ENCODE assay signal across 10 cellular contexts in the genomic region with DNA sequence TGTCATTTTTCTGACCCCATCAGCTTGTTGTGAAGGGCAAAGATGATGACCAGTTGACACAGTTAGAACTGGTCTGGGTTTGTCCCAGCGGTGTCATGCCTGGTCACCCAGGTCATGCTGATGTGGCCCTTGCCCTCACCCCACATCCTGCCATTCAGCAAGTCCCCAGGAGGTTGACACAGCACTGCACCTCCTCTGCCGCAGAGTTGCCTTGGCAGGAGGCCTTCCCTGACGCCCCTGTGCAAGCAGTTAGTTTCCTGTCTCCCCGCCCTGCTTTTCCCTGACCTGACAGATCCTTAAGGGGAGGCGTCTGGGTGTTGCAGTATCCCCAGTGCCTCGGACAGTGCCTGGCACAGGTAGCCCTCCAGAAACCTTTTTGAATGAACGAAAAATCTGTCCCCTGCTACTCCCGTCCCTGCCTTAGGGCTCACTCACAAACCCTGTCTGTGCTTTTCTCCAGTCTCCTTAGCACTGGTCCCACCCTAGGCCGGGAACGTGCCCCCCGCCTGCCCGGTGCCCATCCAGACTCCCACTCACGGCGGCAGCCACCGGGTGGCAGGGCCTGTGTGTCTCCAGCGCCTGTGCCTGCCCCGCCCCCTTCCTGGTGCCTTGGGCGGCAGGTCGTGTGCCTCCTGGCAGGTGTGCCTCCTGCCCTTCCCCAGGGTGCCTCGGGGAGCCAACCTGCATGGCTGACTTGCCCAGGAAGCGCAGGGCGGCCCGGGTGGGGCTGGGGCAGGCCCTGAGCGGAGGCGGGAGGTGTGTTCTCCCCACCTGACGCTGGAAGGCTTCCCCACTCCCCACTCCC. TPM values are rescaled to one million over a fixed set of nuclear protein-coding genes. Genes with fewer than 3 reads are reported as not detected.
DNase-seq lines count a peak whose midpoint lies in the region; TF ChIP-seq lines count a peak whose summit lies in the region.
"Had no signal": no experiment of that assay in that cellular context is flagged by ENCODE, and none has a peak within 500 bp of the region (broad histone marks: within the 10 kb centered on the region; RNA-seq: fewer than 3 reads in every experiment).

No MANE protein-coding gene starts in this region.

- no peak for TF ChIP-seq CTCF in progenitor cell of endocrine pancreas (IDR thresholded peaks at IDR 0.05; ENCODE audit: unreplicated experiment)
- TF ChIP-seq CTCF in sigmoid colon (IDR thresholded peaks at IDR 0.05): no peak

- TF ChIP-seq POLR2A in sigmoid colon (IDR thresholded peaks at IDR 0.05): no peak

- H3K27ac ChIP-seq in duodenal mucosa (ENCODE audit: low read depth, low read length) (no peak overlapping the region), sigmoid colon (peak overlapping the region in 2 of 4 donors; percentile 22 to 34)
- H3K27ac ChIP-seq: 22Rv1, VCaP had no signal

- H3K36me3 ChIP-seq in duodenal mucosa (ENCODE audit: control insufficient read depth in 1 of 2, insufficient read depth in 2 of 2, low read length in 2 of 2): no peaks in the 10 kb centered on the region
- H3K36me3 ChIP-seq in sigmoid colon: no peaks in the 10 kb centered on the region

- H3K4me1 Mint-ChIP-seq in progenitor cell of endocrine pancreas (ENCODE audit: low read depth): peaks cover 24% of the 10 kb centered on the region

- no peak overlapping the region for H3K4me3 Mint-ChIP-seq in progenitor cell of endocrine pancreas (ENCODE audit: low read depth)

- peak overlapping the region; percentile 27 for H3K27ac Mint-ChIP-seq in progenitor cell of endocrine pancreas

- H3K36me3 Mint-ChIP-seq in progenitor cell of endocrine pancreas (ENCODE audit: insufficient read depth): peaks cover 2% of the 10 kb centered on the region

- H3K27me3 Mint-ChIP-seq in progenitor cell of endocrine pancreas: no peaks in the 10 kb centered on the region

- H3K4me1 ChIP-seq in duodenal mucosa (ENCODE audit: control insufficient read depth in 1 of 2, insufficient read depth in 2 of 2, low read length in 2 of 2) (peaks cover 24 to 31% of the 10 kb centered on the region in 2 donors), sigmoid colon (peaks cover 0 to 8% (median 5%) of the 10 kb centered on the region in 4 donors)

- H3K27me3 ChIP-seq in duodenal mucosa (ENCODE audit: control insufficient read depth in 1 of 2, insufficient read depth in 2 of 2, low read length in 2 of 2): no peaks in the 10 kb centered on the region
- no peaks in the 10 kb centered on the region for H3K27me3 ChIP-seq in sigmoid colon

- peak overlapping the region; percentile 54 to 63 for H3K9ac ChIP-seq in duodenal mucosa (ENCODE audit: low read depth in 1 of 2, low read length in 2 of 2)

- no peak for TF ChIP-seq EP300 in sigmoid colon (IDR thresholded peaks at IDR 0.05)

- 13 to 32% methylated on average over 26 of the region's 26 CpGs for WGBS in sigmoid colon, 2 donors

- H3K4me3 ChIP-seq in duodenal mucosa (ENCODE audit: low read depth in 1 of 2, low read length in 2 of 2) (peak overlapping the region; percentile 40 to 50), sigmoid colon (no peak overlapping the region)

- peak; percentile 19 for DNase-seq in NCI-H1105 (lab: John Stamatoyannopoulos, UW)
- DNase-seq in NCI-H1105 treated with DMSO at 0.1 percent for 48 hours (lab: John Stamatoyannopoulos, UW): no peak
- DNase-seq in NCI-H510A treated with DMSO at 0.1 percent for 48 hours (lab: John Stamatoyannopoulos, UW): peak; percentile 76
- no peak for DNase-seq in progenitor cell of endocrine pancreas (ENCODE audit: low spot score, unreplicated experiment)
- no peak for DNase-seq in sigmoid colon
- no peak for DNase-seq in epidermal melanocyte (ENCODE audit: insufficient read length, low spot score)
- no peak for DNase-seq in activated CD4-positive, CD25-positive, alpha-beta regulatory T cell treated with anti-CD3 and anti-CD28 coated beads, Interleukin-2, amount 50 U/mL, for 72 hours

- H3K9me3 Mint-ChIP-seq in progenitor cell of endocrine pancreas (ENCODE audit: low read depth): no peaks in the 10 kb centered on the region

- H3K9me3 ChIP-seq in duodenal mucosa (ENCODE audit: control insufficient read depth in 1 of 2, low read length in 2 of 2) (no peaks in the 10 kb centered on the region), sigmoid colon (no peaks in the 10 kb centered on the region)

- intact Hi-C loops in sigmoid colon (cut with DNase I): no loop called here

RNA-seq across cellular contexts. Expression of a gene that starts 13.0 kb away (rescaled TPM):
- total RNA-seq in progenitor cell of endocrine pancreas: 23.5 and 26.8 TPM in 2 replicates
- total RNA-seq in sigmoid colon: 10 to 100 TPM in 1 of 4 donors, 1 to 10 TPM in 3; 3.9 to 11.1 (median 4.4) TPM
- polyA plus RNA-seq in sigmoid colon: 1 to 10 TPM; 3.9 to 4.8 (median 4.8) TPM

Comparison
In these comparisons a context has a peak if more than half of its experiments do, and no peak if none do; other contexts are left out.
1. DNase-seq: peak in NCI-H1105 (single experiment) and NCI-H510A treated with DMSO at 0.1 percent for 48 hours (single experiment); none in NCI-H1105 treated with DMSO at 0.1 percent for 48 hours (single experiment), progenitor cell of endocrine pancreas (single experiment), sigmoid colon (single experiment), epidermal melanocyte (single experiment) and activated CD4-positive, CD25-positive, alpha-beta regulatory T cell treated with anti-CD3 and anti-CD28 coated beads, Interleukin-2, amount 50 U/mL, for 72 hours (single experiment).
2. H3K4me3 ChIP-seq: peak in duodenal mucosa (2 of 2); none in sigmoid colon (0 of 4).